Comparison of ENCODE assay signal across 26 cellular contexts in genomic region chr1:151638074-151638775, GRCh38. TPM values are rescaled to one million over a fixed set of nuclear protein-coding genes. Genes with fewer than 3 reads are reported as not detected.
A peak's percentile ranks its signal among the peaks of the same experiment; 100 is the strongest.
DNase-seq lines count a peak whose midpoint lies in the region; ATAC-seq, FAIRE-seq and TF ChIP-seq lines count a peak whose summit lies in the region.
"Had no signal": no experiment of that assay in that cellular context is flagged by ENCODE, and none has a peak within 500 bp of the region (broad histone marks: within the 10 kb centered on the region; RNA-seq: fewer than 3 reads in every experiment).

No MANE protein-coding gene starts in this region.

- CTCF ChIA-PET in CD8-positive, alpha-beta T cell (lab: Charles Lee) = interaction anchor here (1.5 kb wide), 1 partner anchor 44 kb away, joined by 3 read pairs; no protein-coding TSS in a partner anchor

- H3K27ac Mint-ChIP-seq in CD8-positive, alpha-beta T cell = peak overlapping the region; percentile 37
- no peak overlapping the region for H3K27ac Mint-ChIP-seq in stimulated activated effector memory CD8-positive, alpha-beta T cell treated with anti-CD3 and anti-CD28 coated beads, Interleukin-12 subunit alpha, Interleukin-12 subunit beta, amount 100 ng/mL, for 72 hours

- H3K4me1 Mint-ChIP-seq in CD8-positive, alpha-beta T cell (ENCODE audit: low read depth) = peaks cover 16% of the 10 kb centered on the region
- H3K4me1 Mint-ChIP-seq in stimulated activated effector memory CD8-positive, alpha-beta T cell treated with anti-CD3 and anti-CD28 coated beads, Interleukin-12 subunit alpha, Interleukin-12 subunit beta, amount 100 ng/mL, for 72 hours = peaks cover 21% of the 10 kb centered on the region

- POLR2A ChIA-PET in CD8-positive, alpha-beta T cell (lab: Charles Lee) = interaction anchor here (0.6 kb wide), 1 partner anchor 20 kb away, joined by 4 read pairs; no protein-coding TSS in a partner anchor

- no peaks in the 10 kb centered on the region for H3K9me3 Mint-ChIP-seq in CD8-positive, alpha-beta T cell
- H3K9me3 Mint-ChIP-seq in stimulated activated effector memory CD8-positive, alpha-beta T cell treated with anti-CD3 and anti-CD28 coated beads, Interleukin-12 subunit alpha, Interleukin-12 subunit beta, amount 100 ng/mL, for 72 hours = no peaks in the 10 kb centered on the region

- peaks cover 31% of the 10 kb centered on the region for H3K36me3 Mint-ChIP-seq in CD8-positive, alpha-beta T cell
- H3K36me3 Mint-ChIP-seq in stimulated activated effector memory CD8-positive, alpha-beta T cell treated with anti-CD3 and anti-CD28 coated beads, Interleukin-12 subunit alpha, Interleukin-12 subunit beta, amount 100 ng/mL, for 72 hours = peaks cover 16% of the 10 kb centered on the region

- 49 to 55% methylated on average over 2 of the region's 2 CpGs for WGBS in pancreas, 2 donors

- H3K27me3 ChIP-seq in CD8-positive, alpha-beta T cell (ENCODE audit: insufficient read depth, low read length) = no peaks in the 10 kb centered on the region
- no peaks in the 10 kb centered on the region for H3K27me3 ChIP-seq in pancreas
- H3K27me3 ChIP-seq: dorsolateral prefrontal cortex, suprapubic skin had no signal

- no peaks in the 10 kb centered on the region for H3K36me3 ChIP-seq in CD8-positive, alpha-beta T cell (ENCODE audit: insufficient read depth, low read length)
- H3K36me3 ChIP-seq in pancreas = no peaks in the 10 kb centered on the region
- H3K36me3 ChIP-seq: suprapubic skin had no signal

- in situ Hi-C loops in G401 (cut with HindIII; ENCODE audit: low sequenced_read_pairs) = no loop called here

- no peaks in the 10 kb centered on the region for H3K9me3 ChIP-seq in CD8-positive, alpha-beta T cell (ENCODE audit: low read length)
- H3K9me3 ChIP-seq in pancreas = no peaks in the 10 kb centered on the region
- H3K9me3 ChIP-seq: suprapubic skin had no signal

- ATAC-seq in CD8-positive, alpha-beta T cell = no peak
- ATAC-seq in left lobe of liver (peak; percentile 22), pancreas (peak in 3 of 4 donors; percentile 62 to 77 (median 67))
- no peak for ATAC-seq in stimulated activated effector memory CD8-positive, alpha-beta T cell treated with anti-CD3 and anti-CD28 coated beads, Interleukin-12 subunit alpha, Interleukin-12 subunit beta, amount 100 ng/mL, for 72 hours
- ATAC-seq: activated CD4-positive, CD25-positive, alpha-beta regulatory T cell treated with anti-CD3 and anti-CD28 coated beads, Interleukin-2, amount 50 U/mL, for 24 hours; left ventricle myocardium superior; sciatic nerve had no signal

- no peak overlapping the region for H3K4me3 ChIP-seq in CD8-positive, alpha-beta T cell (ENCODE audit: low read depth, low read length)
- H3K4me3 ChIP-seq in pancreas = no peak overlapping the region
- H3K4me3 ChIP-seq: dorsolateral prefrontal cortex, suprapubic skin had no signal

- no peak for TF ChIP-seq CTCF in CD8-positive, alpha-beta T cell (IDR thresholded peaks at IDR 0.05)
- TF ChIP-seq CTCF in pancreas (IDR thresholded peaks at IDR 0.05) = no peak

- no peak overlapping the region for H3K4me3 Mint-ChIP-seq in CD8-positive, alpha-beta T cell
- H3K4me3 Mint-ChIP-seq in stimulated activated effector memory CD8-positive, alpha-beta T cell treated with anti-CD3 and anti-CD28 coated beads, Interleukin-12 subunit alpha, Interleukin-12 subunit beta, amount 100 ng/mL, for 72 hours = no peak overlapping the region

- intact Hi-C loops in CD8-positive, alpha-beta T cell (cut with DNase I, micrococcal nuclease) = no loop called here
- intact Hi-C loops in pancreas (cut with DNase I) = no loop called here

- H3K27ac ChIP-seq in CD8-positive, alpha-beta T cell (ENCODE audit: low read depth, low read length) = no peak overlapping the region
- peak overlapping the region in 3 of 4 donors; percentile 26 to 71 (median 57) for H3K27ac ChIP-seq in pancreas
- H3K27ac ChIP-seq: epithelial cell of prostate, suprapubic skin had no signal

- FAIRE-seq in TTC549 (lab: Jason Lieb, UNC) (peak; percentile 63), pancreas (lab: Jason Lieb, UNC) (no peak)
- FAIRE-seq: D721Med, GM18507, urothelium cell line had no signal

- H3K4me1 ChIP-seq in CD8-positive, alpha-beta T cell (ENCODE audit: insufficient read depth, low read length) = no peaks in the 10 kb centered on the region
- peaks cover 8 to 28% (median 22%) of the 10 kb centered on the region in 3 donors for H3K4me1 ChIP-seq in pancreas

- no peak for DNase-seq in CD8-positive, alpha-beta T cell
- DNase-seq in left lobe of liver (ENCODE audit: low spot score) (no peak), pancreas (no peak), G401 (ENCODE audit: low spot score) (no peak), DMS 273 (lab: John Stamatoyannopoulos, UW; ENCODE audit: unreplicated experiment) (no peak), DMS53 (lab: John Stamatoyannopoulos, UW) (no peak)
- no peak for DNase-seq in stimulated activated effector memory CD8-positive, alpha-beta T cell treated with anti-CD3 and anti-CD28 coated beads, Interleukin-12 subunit alpha, Interleukin-12 subunit beta, amount 100 ng/mL, for 72 hours (ENCODE audit: low spot score in 2 of 2)
- DNase-seq: ACHN; activated gamma-delta T cell treated with Interleukin-2 at 50 U/mL for 16 hours; activated T-cell treated with anti-CD3 and anti-CD28 coated beads, Interleukin-2, amount 50 U/mL, for 1 hour; amniotic stem cell; C1 segment of cervical spinal cord; dorsolateral prefrontal cortex; foreskin fibroblast; left ventricle myocardium superior; MV-4-11; NCI-H1694; NCI-H69 had no signal

- no peaks in the 10 kb centered on the region for H3K27me3 Mint-ChIP-seq in CD8-positive, alpha-beta T cell (ENCODE audit: low read depth)

RNA-seq across cellular contexts. Expression of gene SNX27, which starts 26.4 kb away (rescaled TPM):
- total RNA-seq in CD8-positive, alpha-beta T cell = 10 to 100 TPM in 1 of 2 experiments, 1 to 10 TPM in 1; 9.8 to 12.2 TPM
- 15.6 TPM for total RNA-seq in left lobe of liver
- total RNA-seq in pancreas = 10 to 100 TPM; 10.2 to 23.4 (median 13.0) TPM
- 1 to 10 TPM; 5.9 to 6.5 TPM for polyA plus RNA-seq in pancreas
- 25.5 and 32.7 TPM in 2 replicates for total RNA-seq in G401 (2014; rRNA removed; shearing (Covaris generic))

Comparison
In these comparisons a context has a peak if more than half of its experiments do, and no peak if none do; other contexts are left out.
1. ATAC-seq: peak in left lobe of liver (single experiment) and pancreas (3 of 4); none in CD8-positive, alpha-beta T cell (single experiment) and stimulated activated effector memory CD8-positive, alpha-beta T cell treated with anti-CD3 and anti-CD28 coated beads, Interleukin-12 subunit alpha, Interleukin-12 subunit beta, amount 100 ng/mL, for 72 hours (single experiment).